Comparison of ENCODE assay signal across 1 cellular context in genomic region chr5:14054111-14054854, GRCh38.
TF ChIP-seq lines count a peak whose summit lies in the region.

No MANE protein-coding gene starts in this region.

TF ChIP-seq in SK-N-SH, 30 proteins besides CTCF, POLR2A, EP300 and RAD21 (continued from another document):
- TF ChIP-seq IRF3 (IDR thresholded peaks at IDR 0.05; ENCODE audit: low read depth, low read length): no peak
- TF ChIP-seq NRF1 (IDR thresholded peaks at IDR 0.05; ENCODE audit: low read depth, low read length): no peak
- no peak for TF ChIP-seq POLR2AphosphoS5 (IDR thresholded peaks at IDR 0.05; ENCODE audit: low read depth, low read length)
- TF ChIP-seq YY1 (IDR thresholded peaks at IDR 0.05; ENCODE audit: low read depth): no peak
- TF ChIP-seq RXRA (IDR thresholded peaks at IDR 0.05; ENCODE audit: borderline replicate concordance, low read depth): no peak
- no peak for TF ChIP-seq FOXJ3 (CRISPR knock-in tag; IDR thresholded peaks at IDR 0.05)
- TF ChIP-seq GABPA (IDR thresholded peaks at IDR 0.05; ENCODE audit: low read depth): no peak
- no peak for TF ChIP-seq USF2 (IDR thresholded peaks at IDR 0.05; ENCODE audit: borderline replicate concordance, low read depth, low read length)
- no peak for TF ChIP-seq ELF1 (IDR thresholded peaks at IDR 0.05)
- no peak for TF ChIP-seq PBX3 (IDR thresholded peaks at IDR 0.05)
